In genomic region chr6:149953390-149953789, GRCh38 we compare ENCODE assay signal across 8 cellular contexts. TPM values are rescaled to one million over a fixed set of nuclear protein-coding genes. Genes with fewer than 3 reads are reported as not detected.
"Had no signal": no experiment of that assay in that cellular context is flagged by ENCODE, and none has a peak within 500 bp of the region (broad histone marks: within the 10 kb centered on the region; RNA-seq: fewer than 3 reads in every experiment).

No MANE protein-coding gene starts in this region.

RNA-seq across cellular contexts. Expression of gene ULBP1, which starts 10.4 kb away (rescaled TPM):
- total RNA-seq: cardiac muscle cell, Peyer's patch had no signal
- polyA plus RNA-seq: cardiac muscle cell had no signal

RNA-seq across cellular contexts. Expression of gene ULBP2, which starts 11.6 kb away (rescaled TPM):
- total RNA-seq: cardiac muscle cell, Peyer's patch had no signal
- polyA plus RNA-seq: cardiac muscle cell had no signal

RNA-seq across cellular contexts. Expression of gene RAET1G, which starts 30.5 kb away (rescaled TPM):
- total RNA-seq: activated CD8-positive, alpha-beta T cell treated with anti-CD3 and anti-CD28 coated beads for 36 hours; activated naive CD4-positive, alpha-beta T cell treated with anti-CD3 and anti-CD28 coated beads for 36 hours; activated T-cell treated with anti-CD3 and anti-CD28 coated beads, Interleukin-2, amount 50 U/mL, for 4 hours; astrocyte; cardiac muscle cell; Peyer's patch; T-helper 1 cell treated with Interleukin-12 subunit alpha and Interleukin-12 subunit beta and Interleukin-4 antibody, amounts not matched to agents 30 ng/mL and 1 ng/mL, for 36 hours had no signal
- polyA plus RNA-seq: cardiac muscle cell had no signal

RNA-seq across cellular contexts. Expression of gene RAET1E, which starts 55.5 kb away (rescaled TPM):
- total RNA-seq: activated CD8-positive, alpha-beta T cell treated with anti-CD3 and anti-CD28 coated beads for 36 hours; activated naive CD4-positive, alpha-beta T cell treated with anti-CD3 and anti-CD28 coated beads for 36 hours; activated T-cell treated with anti-CD3 and anti-CD28 coated beads, Interleukin-2, amount 50 U/mL, for 4 hours; astrocyte; cardiac muscle cell; Peyer's patch; SJSA1; T-helper 1 cell treated with Interleukin-12 subunit alpha and Interleukin-12 subunit beta and Interleukin-4 antibody, amounts not matched to agents 30 ng/mL and 1 ng/mL, for 36 hours had no signal
- polyA plus RNA-seq: cardiac muscle cell had no signal
